1 cellular context compared by ENCODE assay signal in the genomic region with DNA sequence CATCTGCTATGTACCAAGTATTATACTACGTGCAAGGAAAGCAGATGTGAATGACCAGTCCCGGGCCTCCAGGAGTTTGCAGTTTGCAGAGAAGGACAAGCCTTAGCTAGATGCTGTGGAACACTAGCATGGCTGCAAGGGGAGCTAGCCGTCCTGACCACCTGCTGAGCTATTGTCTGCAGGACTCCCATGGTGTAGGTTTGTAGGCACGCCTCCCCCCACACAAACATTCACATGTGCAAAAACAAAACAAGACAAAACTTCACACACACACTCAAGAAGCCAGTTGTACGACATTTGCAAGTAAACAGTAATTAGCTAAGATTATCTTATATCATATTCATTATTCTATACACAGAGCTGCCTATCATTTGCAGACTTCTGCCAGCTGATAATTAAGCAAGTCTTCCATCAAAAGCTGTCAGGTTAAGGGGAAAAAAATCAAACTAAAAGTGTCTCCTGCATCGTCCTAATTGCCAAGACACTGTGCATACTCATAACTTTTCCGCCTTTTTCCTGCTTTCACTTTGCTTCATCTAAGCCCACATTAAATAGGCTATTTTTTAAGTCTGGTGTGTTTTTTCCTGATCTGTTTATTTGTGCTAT.
TF ChIP-seq lines count a peak whose summit lies in the region.

No MANE protein-coding gene starts in this region.

TF ChIP-seq in H1, 55 proteins besides CTCF, POLR2A, EP300 and RAD21:
- TF ChIP-seq ZNF274 (IDR thresholded peaks at IDR 0.05; ENCODE audit: borderline replicate concordance, extremely low read depth, low read length) (no peak), CBX5 (IDR thresholded peaks at IDR 0.05; ENCODE audit: low read depth, low read length) (no peak), SIN3A (conservative IDR thresholded peaks at IDR 0.05 in 1 of 2, IDR thresholded peaks at IDR 0.05 in 1 of 2; ENCODE audit: low read depth in 1 of 2, low read length in 2 of 2) (no peak), HDAC6 (IDR thresholded peaks at IDR 0.05; ENCODE audit: low read depth, low read length) (no peak), EGR1 (IDR thresholded peaks at IDR 0.05; ENCODE audit: borderline replicate concordance, low read depth, low read length) (no peak), YY1 (IDR thresholded peaks at IDR 0.05; ENCODE audit: low read depth, low read length) (0 out of 2 replicates have a peak, but pooled peaks have one; percentile 27), FOSL1 (IDR thresholded peaks at IDR 0.05; ENCODE audit: insufficient read depth, low read depth, low read length) (no peak), RFX5 (IDR thresholded peaks at IDR 0.05; ENCODE audit: borderline replicate concordance, low read depth, low read length) (no peak), TBP (IDR thresholded peaks at IDR 0.05; ENCODE audit: low read depth, low read length) (no peak), SP1 (IDR thresholded peaks at IDR 0.05; ENCODE audit: low read depth, low read length) (0 out of 2 replicates have a peak, but pooled peaks have one; percentile 22), JUN (IDR thresholded peaks at IDR 0.05; ENCODE audit: low read depth, low read length) (no peak), RNF2 (IDR thresholded peaks at IDR 0.05; ENCODE audit: borderline replicate concordance, low read depth, low read length, missing control alignments, poor library complexity, severe bottlenecking) (no peak), SIX5 (IDR thresholded peaks at IDR 0.05; ENCODE audit: low read depth, low read length) (no peak), BRCA1 (IDR thresholded peaks at IDR 0.05; ENCODE audit: low read depth, low read length) (no peak), TAF1 (IDR thresholded peaks at IDR 0.05; ENCODE audit: low read depth, low read length) (no peak), TAF7 (optimal IDR thresholded peaks at IDR 0.05; ENCODE audit: borderline replicate concordance, low read depth, low read length) (no peak)
- TF ChIP-seq, protein P1, sequence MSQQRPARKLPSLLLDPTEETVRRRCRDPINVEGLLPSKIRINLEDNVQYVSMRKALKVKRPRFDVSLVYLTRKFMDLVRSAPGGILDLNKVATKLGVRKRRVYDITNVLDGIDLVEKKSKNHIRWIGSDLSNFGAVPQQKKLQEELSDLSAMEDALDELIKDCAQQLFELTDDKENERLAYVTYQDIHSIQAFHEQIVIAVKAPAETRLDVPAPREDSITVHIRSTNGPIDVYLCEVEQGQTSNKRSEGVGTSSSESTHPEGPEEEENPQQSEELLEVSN (IDR thresholded peaks at IDR 0.05), result no peak
- TF ChIP-seq, protein P2, sequence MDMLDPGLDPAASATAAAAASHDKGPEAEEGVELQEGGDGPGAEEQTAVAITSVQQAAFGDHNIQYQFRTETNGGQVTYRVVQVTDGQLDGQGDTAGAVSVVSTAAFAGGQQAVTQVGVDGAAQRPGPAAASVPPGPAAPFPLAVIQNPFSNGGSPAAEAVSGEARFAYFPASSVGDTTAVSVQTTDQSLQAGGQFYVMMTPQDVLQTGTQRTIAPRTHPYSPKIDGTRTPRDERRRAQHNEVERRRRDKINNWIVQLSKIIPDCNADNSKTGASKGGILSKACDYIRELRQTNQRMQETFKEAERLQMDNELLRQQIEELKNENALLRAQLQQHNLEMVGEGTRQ (IDR thresholded peaks at IDR 0.05; ENCODE audit: low read length), result no peak
- TF ChIP-seq, protein P3, sequence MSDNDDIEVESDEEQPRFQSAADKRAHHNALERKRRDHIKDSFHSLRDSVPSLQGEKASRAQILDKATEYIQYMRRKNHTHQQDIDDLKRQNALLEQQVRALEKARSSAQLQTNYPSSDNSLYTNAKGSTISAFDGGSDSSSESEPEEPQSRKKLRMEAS (IDR thresholded peaks at IDR 0.05), result 0 out of 2 replicates have a peak, but pooled peaks have one; percentile 22
